ENCODE assay signal across 8 cellular contexts in genomic region chr10:127907411-127908105, GRCh38. TPM values are rescaled to one million over a fixed set of nuclear protein-coding genes. Genes with fewer than 3 reads are reported as not detected.
DNase-seq lines count a peak whose midpoint lies in the region; ATAC-seq and TF ChIP-seq lines count a peak whose summit lies in the region.

No MANE protein-coding gene starts in this region.

- peak overlapping the region in 3 of 8 donors; percentile 37 to 60 (median 38) for H3K4me3 Mint-ChIP-seq in CD4-positive, alpha-beta memory T cell

- POLR2A ChIA-PET in CD4-positive, alpha-beta memory T cell (lab: Charles Lee; ENCODE audit: partially characterized antibody) = interaction anchor here (0.6 to 1.1 kb wide), 3 partner anchors 104 to 162 kb away, joined by 3 to 4 read pairs (median 4); no protein-coding TSS in a partner anchor

- H3K4me1 Mint-ChIP-seq in CD4-positive, alpha-beta memory T cell = no peaks in the 10 kb centered on the region

- peak overlapping the region in 4 of 5 donors; percentile 31 to 68 (median 48) for H3K9ac ChIP-seq in subcutaneous abdominal adipose tissue (ENCODE audit: low read length in 5 of 5)

- CTCF ChIA-PET in CD4-positive, alpha-beta memory T cell (lab: Charles Lee; ENCODE audit: partially characterized antibody) = interaction anchor here (0.5 to 6.9 kb wide), 6 partner anchors 29 to 244 kb away, joined by 3 to 57 read pairs (median 3); no protein-coding TSS in a partner anchor

- H3K27ac ChIP-seq in CD4-positive, alpha-beta memory T cell (ENCODE audit: low read depth, low read length) = no peak overlapping the region
- peak overlapping the region; percentile 51 to 85 for H3K27ac ChIP-seq in coronary artery
- H3K27ac ChIP-seq in lung (ENCODE audit: low read depth in 1 of 2, low read length in 1 of 2) = peak overlapping the region; percentile 85 to 98
- H3K27ac ChIP-seq in subcutaneous abdominal adipose tissue (ENCODE audit: low read depth, low read length) = peak overlapping the region; percentile 57

- H3K36me3 Mint-ChIP-seq in CD4-positive, alpha-beta memory T cell = no peaks in the 10 kb centered on the region

- no peaks in the 10 kb centered on the region for H3K9me3 ChIP-seq in CD4-positive, alpha-beta memory T cell (ENCODE audit: control insufficient read depth in 1 of 2, low read length in 2 of 2)
- H3K9me3 ChIP-seq in lung (ENCODE audit: control insufficient read depth in 2 of 2, insufficient read depth in 1 of 2, low read length in 1 of 2) = peaks cover 0 to under 1% of the 10 kb centered on the region in 2 donors
- H3K9me3 ChIP-seq in subcutaneous abdominal adipose tissue (ENCODE audit: control insufficient read depth in 5 of 5, low read length in 5 of 5) = no peaks in the 10 kb centered on the region

- H3K36me3 ChIP-seq in CD4-positive, alpha-beta memory T cell (ENCODE audit: insufficient read depth, low read length) = no peaks in the 10 kb centered on the region
- H3K36me3 ChIP-seq in lung (ENCODE audit: control insufficient read depth in 2 of 2, insufficient read depth in 2 of 2, low read length in 2 of 2) (no peaks in the 10 kb centered on the region), subcutaneous abdominal adipose tissue (ENCODE audit: control insufficient read depth in 5 of 5, insufficient read depth in 5 of 5, low read length in 5 of 5) (no peaks in the 10 kb centered on the region)

- no peaks in the 10 kb centered on the region for H3K9me3 Mint-ChIP-seq in CD4-positive, alpha-beta memory T cell

- peak in 3 of 5 donors; percentile 2 to 10 (median 4) for DNase-seq in CD4-positive, alpha-beta memory T cell
- DNase-seq in NCI-H226 = peak; percentile 30
- DNase-seq in coronary artery (ENCODE audit: low spot score) = no peak
- peak; percentile 62 for DNase-seq in lung (ENCODE audit: low spot score)
- no peak for DNase-seq in NCI-H774 (lab: John Stamatoyannopoulos, UW)
- DNase-seq in NCI-H2171 (lab: John Stamatoyannopoulos, UW) = no peak

- WGBS in lung, 2 donors = 2 to 4% methylated on average over 53 to 65 of the region's 65 CpGs

- H3K4me1 ChIP-seq in CD4-positive, alpha-beta memory T cell (ENCODE audit: insufficient read depth, low read length) = no peaks in the 10 kb centered on the region
- H3K4me1 ChIP-seq in lung (ENCODE audit: control insufficient read depth in 2 of 2, insufficient read depth in 2 of 2, low read length in 2 of 2) (peaks cover 15 to 16% of the 10 kb centered on the region in 2 donors), subcutaneous abdominal adipose tissue (ENCODE audit: control insufficient read depth in 5 of 5, insufficient read depth in 5 of 5, low read length in 5 of 5) (peaks cover 9 to 28% (median 21%) of the 10 kb centered on the region in 5 donors)

- TF ChIP-seq CTCF in coronary artery (IDR thresholded peaks at IDR 0.05) (peak; percentile 11), lung (IDR thresholded peaks at IDR 0.05; ENCODE audit: control extremely low read depth, extremely low read depth) (no peak)

- H3K27me3 ChIP-seq in CD4-positive, alpha-beta memory T cell (ENCODE audit: insufficient read depth, low read length) = peaks cover 5% of the 10 kb centered on the region
- no peaks in the 10 kb centered on the region for H3K27me3 ChIP-seq in lung (ENCODE audit: control insufficient read depth, insufficient read depth)
- H3K27me3 ChIP-seq in subcutaneous abdominal adipose tissue (ENCODE audit: control insufficient read depth in 5 of 5, insufficient read depth in 4 of 5, low read length in 5 of 5) = peaks cover 0 to 13% (median 4%) of the 10 kb centered on the region in 5 donors

- intact Hi-C loops in CD4-positive, alpha-beta memory T cell (cut with micrococcal nuclease) = loop anchor here (1.0 kb wide), 2 partner anchors 162 to 243 kb away; no protein-coding TSS in a partner anchor

- ATAC-seq in lung (ENCODE audit: insufficient read depth, low FRiP score) = peak; percentile 15
- no peak for ATAC-seq in HG03565 (IDR thresholded peaks at IDR 0.05; ENCODE audit: unreplicated experiment)

- H3K27ac Mint-ChIP-seq in CD4-positive, alpha-beta memory T cell = no peak overlapping the region

- peaks cover 22 to 34% of the 10 kb centered on the region in 2 donors for H3K27me3 Mint-ChIP-seq in CD4-positive, alpha-beta memory T cell

- H3K4me3 ChIP-seq in CD4-positive, alpha-beta memory T cell (ENCODE audit: low read length in 2 of 2) = no peak overlapping the region
- H3K4me3 ChIP-seq in coronary artery = peak overlapping the region; percentile 81
- H3K4me3 ChIP-seq in lung = peak overlapping the region; percentile 72
- peak overlapping the region in 4 of 5 donors; percentile 63 to 72 (median 65) for H3K4me3 ChIP-seq in subcutaneous abdominal adipose tissue (ENCODE audit: low read depth in 1 of 5, low read length in 5 of 5)

RNA-seq across cellular contexts. Expression of gene PTPRE, which starts 0.7 kb away (rescaled TPM):
- 10 to 100 TPM; 24.4 to 27.6 TPM for total RNA-seq in CD4-positive, alpha-beta memory T cell
- polyA plus RNA-seq in CD4-positive, alpha-beta memory T cell = 10 to 100 TPM in 1 of 2 donors, 1 to 10 TPM in 1; 6.5 to 13.5 TPM
- total RNA-seq in lung = 10 to 100 TPM; 27.3 to 68.7 TPM
- 10 to 100 TPM; 15.5 to 45.7 TPM for polyA plus RNA-seq in lung

RNA-seq across cellular contexts. Expression of gene CLRN3, which starts 14.8 kb away (rescaled TPM):
- total RNA-seq in CD4-positive, alpha-beta memory T cell = not detected
- not detected for polyA plus RNA-seq in CD4-positive, alpha-beta memory T cell
- not detected for total RNA-seq in lung
- polyA plus RNA-seq in lung = under 1 TPM; 0.10 to 0.12 TPM

Comparison
In these comparisons a context has a peak if more than half of its experiments do, and no peak if none do; other contexts are left out.
1. DNase-seq: peak in CD4-positive, alpha-beta memory T cell (3 of 5), NCI-H226 (single experiment) and lung (single experiment); none in coronary artery (single experiment), NCI-H774 (single experiment) and NCI-H2171 (single experiment).
2. H3K4me3 ChIP-seq: peak in coronary artery (single experiment), lung (single experiment) and subcutaneous abdominal adipose tissue (4 of 5); none in CD4-positive, alpha-beta memory T cell (0 of 2).